8 cellular contexts compared by ENCODE assay signal in genomic region chr13:66937423-66937822, GRCh38.
"Had no signal": no experiment of that assay in that cellular context is flagged by ENCODE, and none has a peak within 500 bp of the region (broad histone marks: within the 10 kb centered on the region; RNA-seq: fewer than 3 reads in every experiment).

No MANE protein-coding gene starts in this region.

- H3K4me3 ChIP-seq: GM23248 had no signal

- H3K27me3 Mint-ChIP-seq: IgD-negative memory B cell had no signal

- H3K27ac Mint-ChIP-seq: H9, IgD-negative memory B cell had no signal

- H3K4me1 Mint-ChIP-seq: IgD-negative memory B cell had no signal

- H2AFZ ChIP-seq: GM23248 had no signal

- H3K9ac ChIP-seq: GM23248 had no signal

- ATAC-seq: HepG2 had no signal

- FAIRE-seq: HepG2 had no signal

- DNase-seq: GM23248, GOT3, H9, HCEC 1CT, KG1 had no signal

- H3K9me3 Mint-ChIP-seq: H9 had no signal

- H3K27ac ChIP-seq: GM23248, HL-60 had no signal

- H3K4me3 Mint-ChIP-seq: H9, IgD-negative memory B cell had no signal

- H3K36me3 Mint-ChIP-seq: IgD-negative memory B cell had no signal
